In genomic region chr1:93846151-93846928, GRCh38 we compare ENCODE assay signal across 8 cellular contexts. TPM values are rescaled to one million over a fixed set of nuclear protein-coding genes. Genes with fewer than 3 reads are reported as not detected.
DNase-seq lines count a peak whose midpoint lies in the region; TF ChIP-seq lines count a peak whose summit lies in the region.

No MANE protein-coding gene starts in this region.

- no peaks in the 10 kb centered on the region for H3K9me3 ChIP-seq in OCI-LY1 (ENCODE audit: low read length)

- no peaks in the 10 kb centered on the region for H3K36me3 ChIP-seq in OCI-LY1 (ENCODE audit: insufficient read depth, low read length)

- H3K4me3 ChIP-seq in OCI-LY1 (ENCODE audit: low read depth, low read length, poor library complexity, severe bottlenecking), result peak overlapping the region; percentile 79
- H3K4me3 ChIP-seq in epithelial cell of proximal tubule (ENCODE audit: low read depth, low read length), result peak overlapping the region; percentile 68

- H3F3A ChIP-seq in OCI-LY1 (ENCODE audit: insufficient read depth, low read length), result no peaks in the 10 kb centered on the region; the same call in 1 of the 2 replicates

- no peaks in the 10 kb centered on the region for H3K27me3 ChIP-seq in OCI-LY1 (ENCODE audit: insufficient read depth, low read length)

- no peak overlapping the region for H2AFZ ChIP-seq in OCI-LY1 (ENCODE audit: low read length)

- H3K9ac ChIP-seq in OCI-LY1 (ENCODE audit: low read length), result peak overlapping the region; percentile 86

- no peaks in the 10 kb centered on the region for H3K9me2 ChIP-seq in OCI-LY1 (ENCODE audit: low read depth, low read length)

- H3K4me1 ChIP-seq in OCI-LY1 (ENCODE audit: insufficient read depth, low read length, severe bottlenecking), result peaks cover 14% of the 10 kb centered on the region

- TF ChIP-seq CTCF in GM20000 (IDR thresholded peaks at IDR 0.05; ENCODE audit: extremely low read depth, missing control alignments) (peak; percentile 31), OCI-LY1 (IDR thresholded peaks at IDR 0.05; ENCODE audit: low read length) (peak; percentile 28; the same call in 1 of the 2 replicates), epithelial cell of proximal tubule (conservative IDR thresholded peaks at IDR 0.05; ENCODE audit: low read depth, low read length) (peak; percentile 12)

- DNase-seq in D341Med (ENCODE audit: low spot score), result peak; percentile 87
- peak; percentile 90 for DNase-seq in GM20000 (ENCODE audit: low spot score)
- peak; percentile 92 for DNase-seq in HT-29 (ENCODE audit: low spot score)
- peak; percentile 77 for DNase-seq in activated T-cell treated with anti-CD3 and anti-CD28 coated beads for 48 hours (ENCODE audit: low read depth)
- no peak for DNase-seq in epithelial cell of proximal tubule (ENCODE audit: low read depth)
- DNase-seq in mucosa of gallbladder (ENCODE audit: low spot score), result peak; percentile 87
- peak; percentile 72 for DNase-seq in stimulated activated CD8-positive, alpha-beta memory T cell treated with anti-CD3 and anti-CD28 coated beads, Interleukin-4, amount 100 ng/mL, for 24 hours (ENCODE audit: low read depth)

- H4K20me1 ChIP-seq in OCI-LY1 (ENCODE audit: insufficient read depth, low read length), result no peaks in the 10 kb centered on the region

- H3K79me2 ChIP-seq in OCI-LY1 (ENCODE audit: insufficient read depth, low read length), result no peaks in the 10 kb centered on the region

- peak overlapping the region; percentile 72 for H3K27ac ChIP-seq in OCI-LY1 (ENCODE audit: low read depth, low read length, poor library complexity, severe bottlenecking)

- H3K4me2 ChIP-seq in OCI-LY1 (ENCODE audit: low read length), result peak overlapping the region; percentile 70

RNA-seq across cellular contexts. Expression of gene DNTTIP2, which starts 32.7 kb away (rescaled TPM):
- 15.1 and 15.4 TPM in 2 replicates for total RNA-seq in HT-29 (2014; rRNA removed; shearing (Covaris generic))
- total RNA-seq in epithelial cell of proximal tubule (36.8 and 41.6 TPM in 2 replicates), mucosa of gallbladder (32.7 TPM)
